19 cellular contexts compared by ENCODE assay signal in genomic region chr16:58605562-58605961, GRCh38. TPM values are rescaled to one million over a fixed set of nuclear protein-coding genes. Genes with fewer than 3 reads are reported as not detected.
DNase-seq lines count a peak whose midpoint lies in the region; ATAC-seq and TF ChIP-seq lines count a peak whose summit lies in the region.
"Had no signal": no experiment of that assay in that cellular context is flagged by ENCODE, and none has a peak within 500 bp of the region (broad histone marks: within the 10 kb centered on the region; RNA-seq: fewer than 3 reads in every experiment).

No MANE protein-coding gene starts in this region.

- no peaks in the 10 kb centered on the region for H3K27me3 Mint-ChIP-seq in activated T-cell treated with anti-CD3 and anti-CD28 coated beads, Interleukin-2, amount 50 U/mL, for 24 hours
- H3K27me3 Mint-ChIP-seq in CD8-positive, alpha-beta T cell (ENCODE audit: low read depth) = no peaks in the 10 kb centered on the region
- H3K27me3 Mint-ChIP-seq in effector memory CD8-positive, alpha-beta T cell = no peaks in the 10 kb centered on the region
- no peaks in the 10 kb centered on the region for H3K27me3 Mint-ChIP-seq in progenitor cell of endocrine pancreas
- H3K27me3 Mint-ChIP-seq: CD4-positive, alpha-beta memory T cell had no signal

- no peaks in the 10 kb centered on the region for H3K9me3 ChIP-seq in CD8-positive, alpha-beta T cell (ENCODE audit: low read length)
- no peaks in the 10 kb centered on the region for H3K9me3 ChIP-seq in HAP-1
- H3K9me3 ChIP-seq: BE2C, Caco-2 had no signal

- H3K27ac Mint-ChIP-seq in activated T-cell treated with anti-CD3 and anti-CD28 coated beads, Interleukin-2, amount 50 U/mL, for 24 hours = peak overlapping the region; percentile 40
- peak overlapping the region; percentile 60 for H3K27ac Mint-ChIP-seq in CD8-positive, alpha-beta T cell
- H3K27ac Mint-ChIP-seq in effector memory CD8-positive, alpha-beta T cell = peak overlapping the region in 1 of 2 donors; percentile 30
- peak overlapping the region; percentile 67 for H3K27ac Mint-ChIP-seq in progenitor cell of endocrine pancreas
- H3K27ac Mint-ChIP-seq: HFFc6 had no signal

- TF ChIP-seq CTCF in CD8-positive, alpha-beta T cell (IDR thresholded peaks at IDR 0.05) = no peak
- TF ChIP-seq CTCF in progenitor cell of endocrine pancreas (IDR thresholded peaks at IDR 0.05; ENCODE audit: unreplicated experiment) = no peak

- DNase-seq in activated T-cell treated with anti-CD3 and anti-CD28 coated beads, Interleukin-2, amount 50 U/mL, for 24 hours = no peak
- DNase-seq in activated T-cell treated with anti-CD3 and anti-CD28 coated beads, Interleukin-2, amount 50 U/mL, for 48 hours = no peak
- no peak for DNase-seq in CD8-positive, alpha-beta T cell
- no peak for DNase-seq in effector memory CD8-positive, alpha-beta T cell
- DNase-seq in progenitor cell of endocrine pancreas (ENCODE audit: low spot score, unreplicated experiment) = no peak
- no peak for DNase-seq in kidney glomerular epithelial cell (lab: John Stamatoyannopoulos, UW)
- DNase-seq in HAP-1 (ENCODE audit: low spot score in 2 of 2) = no peak
- DNase-seq in stimulated activated CD8-positive, alpha-beta memory T cell treated with anti-CD3 and anti-CD28 coated beads, Interleukin-4, amount 100 ng/mL, for 48 hours = no peak
- DNase-seq: AML-193; BE2C; Caco-2; CD4-positive, alpha-beta memory T cell; DMS153; DND-41; GM23248; H7; HFFc6 had no signal

- peaks cover 57% of the 10 kb centered on the region for H3K4me1 Mint-ChIP-seq in activated T-cell treated with anti-CD3 and anti-CD28 coated beads, Interleukin-2, amount 50 U/mL, for 24 hours (ENCODE audit: low read depth)
- H3K4me1 Mint-ChIP-seq in CD8-positive, alpha-beta T cell (ENCODE audit: low read depth) = peaks cover 55% of the 10 kb centered on the region
- peaks cover 27 to 46% of the 10 kb centered on the region in 2 donors for H3K4me1 Mint-ChIP-seq in effector memory CD8-positive, alpha-beta T cell (ENCODE audit: low read depth in 2 of 2)
- peaks cover 10% of the 10 kb centered on the region for H3K4me1 Mint-ChIP-seq in progenitor cell of endocrine pancreas (ENCODE audit: low read depth)

- POLR2A ChIA-PET in CD8-positive, alpha-beta T cell (lab: Charles Lee) = no interaction called here

- no peaks in the 10 kb centered on the region for H3K9me3 Mint-ChIP-seq in activated T-cell treated with anti-CD3 and anti-CD28 coated beads, Interleukin-2, amount 50 U/mL, for 24 hours
- no peaks in the 10 kb centered on the region for H3K9me3 Mint-ChIP-seq in CD8-positive, alpha-beta T cell
- H3K9me3 Mint-ChIP-seq in effector memory CD8-positive, alpha-beta T cell = no peaks in the 10 kb centered on the region
- peaks cover 4% of the 10 kb centered on the region for H3K9me3 Mint-ChIP-seq in progenitor cell of endocrine pancreas (ENCODE audit: low read depth)
- H3K9me3 Mint-ChIP-seq: CD14-positive monocyte, HFFc6 had no signal

- CTCF ChIA-PET in CD8-positive, alpha-beta T cell (lab: Charles Lee) = no interaction called here

- no peak for ATAC-seq in CD8-positive, alpha-beta T cell
- ATAC-seq in effector memory CD8-positive, alpha-beta T cell (replicated peaks) = peak; percentile 66

- no peaks in the 10 kb centered on the region for H3K27me3 ChIP-seq in CD8-positive, alpha-beta T cell (ENCODE audit: insufficient read depth, low read length)
- no peaks in the 10 kb centered on the region for H3K27me3 ChIP-seq in HAP-1 (ENCODE audit: low read depth)
- H3K27me3 ChIP-seq: BE2C; BLaER1 treated with 17β-estradiol and CSF1 and Interleukin-3, amounts not matched to agents 10 nM and 100 nM had no signal

- H3K4me3 Mint-ChIP-seq in activated T-cell treated with anti-CD3 and anti-CD28 coated beads, Interleukin-2, amount 50 U/mL, for 24 hours = no peak overlapping the region
- H3K4me3 Mint-ChIP-seq in CD8-positive, alpha-beta T cell = no peak overlapping the region
- H3K4me3 Mint-ChIP-seq in effector memory CD8-positive, alpha-beta T cell = peak overlapping the region; percentile 31 to 41
- H3K4me3 Mint-ChIP-seq in progenitor cell of endocrine pancreas (ENCODE audit: low read depth) = no peak overlapping the region
- H3K4me3 Mint-ChIP-seq: CD14-positive monocyte; CD4-positive, alpha-beta memory T cell; HFFc6 had no signal

- in situ Hi-C loops in HAP-1 (cut with MboI; ENCODE audit: low sequenced_read_pairs) = no loop called here

- H3K4me1 ChIP-seq in CD8-positive, alpha-beta T cell (ENCODE audit: insufficient read depth, low read length) = peaks cover 15% of the 10 kb centered on the region
- no peaks in the 10 kb centered on the region for H3K4me1 ChIP-seq in HAP-1
- H3K4me1 ChIP-seq: BE2C, Caco-2 had no signal

- intact Hi-C loops in CD8-positive, alpha-beta T cell (cut with DNase I, micrococcal nuclease) = loop anchor here in 1 of 2 experiments (10.0 kb wide), 1 partner anchor 61 kb away; no protein-coding TSS in a partner anchor

- peaks cover 3% of the 10 kb centered on the region for H3K36me3 ChIP-seq in CD8-positive, alpha-beta T cell (ENCODE audit: insufficient read depth, low read length)
- peaks cover 33% of the 10 kb centered on the region for H3K36me3 ChIP-seq in HAP-1 (replicated peaks)

- H3K4me3 ChIP-seq in CD8-positive, alpha-beta T cell (ENCODE audit: low read depth, low read length) = no peak overlapping the region
- no peak overlapping the region for H3K4me3 ChIP-seq in HAP-1
- H3K4me3 ChIP-seq: BLaER1 treated with 17β-estradiol and CSF1 and Interleukin-3, amounts not matched to agents 10 nM and 100 nM; GM23248 had no signal

- no peak overlapping the region for H3K27ac ChIP-seq in CD8-positive, alpha-beta T cell (ENCODE audit: low read depth, low read length)
- H3K27ac ChIP-seq: BLaER1 treated with 17β-estradiol and CSF1 and Interleukin-3, amounts not matched to agents 10 nM and 100 nM; GM23248 had no signal

- peaks cover 63% of the 10 kb centered on the region for H3K36me3 Mint-ChIP-seq in activated T-cell treated with anti-CD3 and anti-CD28 coated beads, Interleukin-2, amount 50 U/mL, for 24 hours (ENCODE audit: low read depth)
- H3K36me3 Mint-ChIP-seq in CD8-positive, alpha-beta T cell = peaks cover 29% of the 10 kb centered on the region
- peaks cover 19% of the 10 kb centered on the region for H3K36me3 Mint-ChIP-seq in effector memory CD8-positive, alpha-beta T cell (ENCODE audit: insufficient read depth)
- H3K36me3 Mint-ChIP-seq in progenitor cell of endocrine pancreas (ENCODE audit: insufficient read depth) = peaks cover 11% of the 10 kb centered on the region

RNA-seq across cellular contexts. Expression of gene CNOT1, which starts 24.1 kb away (rescaled TPM):
- 100 to 1,000 TPM; 165 to 177 TPM for total RNA-seq in CD8-positive, alpha-beta T cell
- total RNA-seq in progenitor cell of endocrine pancreas = 233 and 235 TPM in 2 replicates

Comparison
In these comparisons a context has a peak if more than half of its experiments do, and no peak if none do; other contexts are left out.
1. H3K4me3 Mint-ChIP-seq: peak in effector memory CD8-positive, alpha-beta T cell (2 of 2); none in activated T-cell treated with anti-CD3 and anti-CD28 coated beads, Interleukin-2, amount 50 U/mL, for 24 hours (single experiment), CD8-positive, alpha-beta T cell (single experiment) and progenitor cell of endocrine pancreas (single experiment).